Comparison of ENCODE assay signal across 13 cellular contexts in the genomic region with DNA sequence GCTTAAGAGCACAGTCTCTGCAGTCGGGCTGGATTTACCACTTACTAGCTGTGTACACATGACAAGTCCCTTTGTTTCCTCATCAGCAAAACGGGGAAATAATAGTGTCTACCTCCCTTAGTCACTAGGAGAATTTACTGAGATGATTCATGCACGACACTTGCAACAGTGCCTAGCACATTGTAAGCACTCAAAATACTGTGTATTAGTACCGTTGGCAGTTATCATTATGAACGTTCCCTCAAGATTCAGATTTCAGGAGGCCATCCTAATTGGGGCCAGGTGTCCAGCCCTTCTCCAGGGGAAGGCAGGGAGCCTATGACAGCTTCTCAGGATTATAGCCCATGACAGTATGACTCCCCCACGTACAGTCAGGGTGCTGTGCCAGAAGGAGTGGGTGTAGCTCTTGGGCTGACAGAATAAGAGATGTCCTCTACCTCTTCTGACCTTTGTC.
DNase-seq lines count a peak whose midpoint lies in the region; ATAC-seq, FAIRE-seq and TF ChIP-seq lines count a peak whose summit lies in the region.
"Had no signal": no experiment of that assay in that cellular context is flagged by ENCODE, and none has a peak within 500 bp of the region (broad histone marks: within the 10 kb centered on the region; RNA-seq: fewer than 3 reads in every experiment).

No MANE protein-coding gene starts in this region.

- H4K91ac ChIP-seq in trophoblast cell (ENCODE audit: low read depth, low read length): no peak overlapping the region

- no peaks in the 10 kb centered on the region for H3K27me3 ChIP-seq in astrocyte (ENCODE audit: insufficient read depth, low read length)
- no peaks in the 10 kb centered on the region for H3K27me3 ChIP-seq in trophoblast cell (ENCODE audit: insufficient read depth, low read length)
- H3K27me3 ChIP-seq: BLaER1 had no signal

- no peak overlapping the region for H3K4ac ChIP-seq in trophoblast cell (ENCODE audit: low read depth, low read length)

- POLR2A ChIA-PET in activated CD4-positive, alpha-beta memory T cell treated with anti-CD3 and anti-CD28 coated beads for 36 hours (lab: Charles Lee): no interaction called here
- POLR2A ChIA-PET in activated CD4-positive, alpha-beta memory T cell treated with anti-CD3 and anti-CD28 coated beads, Interleukin-2, amount 10 ng/mL, durations not matched to agents 7 days and 5 days (lab: Charles Lee): no interaction called here

- no CpG with 5 or more reads among the region's 6 CpGs for WGBS in trophoblast cell (ENCODE audit: extremely low coverage, insufficient coverage, insufficient read length)

- no peak overlapping the region for H3K4me3 Mint-ChIP-seq in activated CD4-positive, alpha-beta memory T cell treated with anti-CD3 and anti-CD28 coated beads for 36 hours
- H3K4me3 Mint-ChIP-seq in activated CD4-positive, alpha-beta memory T cell treated with anti-CD3 and anti-CD28 coated beads, Interleukin-2, amount 10 ng/mL, durations not matched to agents 7 days and 5 days: no peak overlapping the region
- H3K4me3 Mint-ChIP-seq in astrocyte (ENCODE audit: unreplicated experiment): no peak overlapping the region

- H3K14ac ChIP-seq in trophoblast cell (ENCODE audit: low read length): no peak overlapping the region

- FAIRE-seq in astrocyte (lab: Jason Lieb, UNC): peak; percentile 23
- FAIRE-seq: endometrium had no signal

- TF ChIP-seq CTCF in LNCaP clone FGC (IDR thresholded peaks at IDR 0.05; ENCODE audit: control insufficient read depth, extremely low read depth, insufficient read depth) (no peak), astrocyte (IDR thresholded peaks at IDR 0.05; ENCODE audit: insufficient read depth, low read depth, low read length) (no peak)

- CTCF ChIA-PET in activated CD4-positive, alpha-beta memory T cell treated with anti-CD3 and anti-CD28 coated beads for 36 hours (lab: Charles Lee): no interaction called here
- CTCF ChIA-PET in activated CD4-positive, alpha-beta memory T cell treated with anti-CD3 and anti-CD28 coated beads, Interleukin-2, amount 10 ng/mL, durations not matched to agents 7 days and 5 days (lab: Charles Lee): interaction anchor here (0.7 to 0.8 kb wide), 2 partner anchors 11 to 50 kb away, joined by 4 to 5 read pairs; no protein-coding TSS in a partner anchor

- H3K79me2 ChIP-seq in astrocyte (ENCODE audit: insufficient read depth, low read length): no peaks in the 10 kb centered on the region
- no peaks in the 10 kb centered on the region for H3K79me2 ChIP-seq in trophoblast cell (ENCODE audit: control insufficient read depth, insufficient read depth, low read length, poor library complexity)

- H3K36me3 Mint-ChIP-seq in activated CD4-positive, alpha-beta memory T cell treated with anti-CD3 and anti-CD28 coated beads for 36 hours: peaks cover 46% of the 10 kb centered on the region
- peaks cover 70% of the 10 kb centered on the region for H3K36me3 Mint-ChIP-seq in activated CD4-positive, alpha-beta memory T cell treated with anti-CD3 and anti-CD28 coated beads, Interleukin-2, amount 10 ng/mL, durations not matched to agents 7 days and 5 days (ENCODE audit: low read depth)
- H3K36me3 Mint-ChIP-seq in astrocyte (ENCODE audit: low read depth, unreplicated experiment): peaks cover 1% of the 10 kb centered on the region

- no peak overlapping the region for H3K18ac ChIP-seq in trophoblast cell (ENCODE audit: low read length)

- H3K9me3 ChIP-seq in astrocyte (ENCODE audit: insufficient read depth, low read depth, low read length) (no peaks in the 10 kb centered on the region), trophoblast cell (ENCODE audit: insufficient read depth, low read depth, low read length) (peaks cover 1% of the 10 kb centered on the region)
- H3K9me3 ChIP-seq: BLaER1 had no signal

- DNase-seq in activated CD4-positive, alpha-beta memory T cell treated with anti-CD3 and anti-CD28 coated beads for 36 hours: peak; percentile 25
- DNase-seq in activated CD4-positive, alpha-beta memory T cell treated with anti-CD3 and anti-CD28 coated beads, Interleukin-2, amount 10 ng/mL, durations not matched to agents 7 days and 5 days: no peak
- DNase-seq in LNCaP clone FGC (ENCODE audit: low read depth) (peak; percentile 18), astrocyte (ENCODE audit: low read depth) (peak; percentile 75), trophoblast cell (peak; percentile 69 to 84), GF-D8 (lab: John Stamatoyannopoulos, UW) (no peak), DMS79 (lab: John Stamatoyannopoulos, UW) (no peak)
- DNase-seq: activated effector memory CD4-positive, alpha-beta T cell treated with anti-CD3 and anti-CD28 coated beads, Interleukin-2, amount 50 U/mL, for 16 hours; left colon had no signal

- H2AK5ac ChIP-seq in trophoblast cell (ENCODE audit: low read length): no peak overlapping the region

- no peak overlapping the region for H3K23ac ChIP-seq in trophoblast cell (ENCODE audit: low read length)

- H3K27ac Mint-ChIP-seq in activated CD4-positive, alpha-beta memory T cell treated with anti-CD3 and anti-CD28 coated beads for 36 hours: no peak overlapping the region
- H3K27ac Mint-ChIP-seq in activated CD4-positive, alpha-beta memory T cell treated with anti-CD3 and anti-CD28 coated beads, Interleukin-2, amount 10 ng/mL, durations not matched to agents 7 days and 5 days: no peak overlapping the region
- no peak overlapping the region for H3K27ac Mint-ChIP-seq in astrocyte (ENCODE audit: unreplicated experiment)
- H3K27ac Mint-ChIP-seq: progenitor cell of endocrine pancreas had no signal

- no peaks in the 10 kb centered on the region for H3K9me3 Mint-ChIP-seq in activated CD4-positive, alpha-beta memory T cell treated with anti-CD3 and anti-CD28 coated beads for 36 hours
- no peaks in the 10 kb centered on the region for H3K9me3 Mint-ChIP-seq in activated CD4-positive, alpha-beta memory T cell treated with anti-CD3 and anti-CD28 coated beads, Interleukin-2, amount 10 ng/mL, durations not matched to agents 7 days and 5 days
- no peaks in the 10 kb centered on the region for H3K9me3 Mint-ChIP-seq in astrocyte (ENCODE audit: unreplicated experiment)

- no peak overlapping the region for H2BK120ac ChIP-seq in trophoblast cell (ENCODE audit: insufficient read depth, low read length, poor library complexity)

- H3K4me2 ChIP-seq in astrocyte (ENCODE audit: low read length): peak overlapping the region; percentile 42
- H3K4me2 ChIP-seq in trophoblast cell (ENCODE audit: low read length): no peak overlapping the region
- H3K4me2 ChIP-seq: BLaER1 had no signal

- H4K8ac ChIP-seq in trophoblast cell (ENCODE audit: low read depth, low read length): no peak overlapping the region

- H3K79me1 ChIP-seq in trophoblast cell (ENCODE audit: low read length): no peaks in the 10 kb centered on the region

- no peak overlapping the region for H2BK12ac ChIP-seq in trophoblast cell (ENCODE audit: low read length)

- no peaks in the 10 kb centered on the region for H3K36me3 ChIP-seq in astrocyte (ENCODE audit: insufficient read depth, low read length)
- H3K36me3 ChIP-seq in trophoblast cell (ENCODE audit: control insufficient read depth in 1 of 2, insufficient read depth in 2 of 2, low read length in 2 of 2): no peaks in the 10 kb centered on the region

- H4K20me1 ChIP-seq in astrocyte (ENCODE audit: insufficient read depth, low read length): no peaks in the 10 kb centered on the region
- H4K20me1 ChIP-seq: BLaER1 had no signal

- H3K4me1 Mint-ChIP-seq in activated CD4-positive, alpha-beta memory T cell treated with anti-CD3 and anti-CD28 coated beads for 36 hours (ENCODE audit: low read depth): peaks cover 57% of the 10 kb centered on the region
- H3K4me1 Mint-ChIP-seq in activated CD4-positive, alpha-beta memory T cell treated with anti-CD3 and anti-CD28 coated beads, Interleukin-2, amount 10 ng/mL, durations not matched to agents 7 days and 5 days: peaks cover 43% of the 10 kb centered on the region
- peaks cover 22% of the 10 kb centered on the region for H3K4me1 Mint-ChIP-seq in astrocyte (ENCODE audit: low read depth, unreplicated experiment)

- no peaks in the 10 kb centered on the region for H3K27me3 Mint-ChIP-seq in activated CD4-positive, alpha-beta memory T cell treated with anti-CD3 and anti-CD28 coated beads for 36 hours
- H3K27me3 Mint-ChIP-seq in activated CD4-positive, alpha-beta memory T cell treated with anti-CD3 and anti-CD28 coated beads, Interleukin-2, amount 10 ng/mL, durations not matched to agents 7 days and 5 days: no peaks in the 10 kb centered on the region
- H3K27me3 Mint-ChIP-seq in astrocyte (ENCODE audit: low read depth, unreplicated experiment): peaks cover 5% of the 10 kb centered on the region

- H4K12ac ChIP-seq in trophoblast cell (ENCODE audit: low read depth, low read length): no peak overlapping the region

- intact Hi-C loops in activated CD4-positive, alpha-beta memory T cell treated with anti-CD3 and anti-CD28 coated beads for 36 hours (cut with micrococcal nuclease): loop anchor here (5.0 to 10.0 kb wide), 3 partner anchors 79 to 493 kb away; a partner anchor contains a TSS

- H2AFZ ChIP-seq in astrocyte (ENCODE audit: low read depth, low read length) (peak overlapping the region; percentile 36), trophoblast cell (ENCODE audit: insufficient read depth, low read length, poor library complexity) (no peak overlapping the region)

- H3K4me1 ChIP-seq in astrocyte (ENCODE audit: insufficient read depth, low read length) (peaks cover 38% of the 10 kb centered on the region), trophoblast cell (ENCODE audit: control insufficient read depth in 1 of 2, insufficient read depth in 2 of 2, low read length in 2 of 2) (no peaks in the 10 kb centered on the region)

- peak overlapping the region; percentile 20 for H3K27ac ChIP-seq in astrocyte (ENCODE audit: low read depth, low read length)
- H3K27ac ChIP-seq in trophoblast cell (ENCODE audit: low read depth, low read length): no peak overlapping the region
- H3K27ac ChIP-seq: BLaER1 had no signal

- ATAC-seq in HG03175 (IDR thresholded peaks at IDR 0.05; ENCODE audit: unreplicated experiment): no peak
- ATAC-seq: left colon had no signal

- H3K4me3 ChIP-seq in LNCaP clone FGC (ENCODE audit: low read depth, low read length) (no peak overlapping the region), astrocyte (ENCODE audit: insufficient read depth, low read depth, low read length) (no peak overlapping the region), trophoblast cell (ENCODE audit: low read depth, low read length) (no peak overlapping the region)
- H3K4me3 ChIP-seq: BLaER1 had no signal

- no peak overlapping the region for H2BK5ac ChIP-seq in trophoblast cell (ENCODE audit: low read depth, low read length, poor library complexity)

- H3K9ac ChIP-seq in astrocyte (ENCODE audit: low read length) (no peak overlapping the region), trophoblast cell (ENCODE audit: low read length) (no peak overlapping the region)
- H3K9ac ChIP-seq: BLaER1 had no signal

Comparison
In these comparisons a context has a peak if more than half of its experiments do, and no peak if none do; other contexts are left out.
1. DNase-seq: peak in activated CD4-positive, alpha-beta memory T cell treated with anti-CD3 and anti-CD28 coated beads for 36 hours (single experiment), LNCaP clone FGC (single experiment), astrocyte (single experiment) and trophoblast cell (2 of 2); none in activated CD4-positive, alpha-beta memory T cell treated with anti-CD3 and anti-CD28 coated beads, Interleukin-2, amount 10 ng/mL, durations not matched to agents 7 days and 5 days (single experiment), GF-D8 (single experiment) and DMS79 (single experiment).